26 cellular contexts compared by ENCODE assay signal in the genomic region with DNA sequence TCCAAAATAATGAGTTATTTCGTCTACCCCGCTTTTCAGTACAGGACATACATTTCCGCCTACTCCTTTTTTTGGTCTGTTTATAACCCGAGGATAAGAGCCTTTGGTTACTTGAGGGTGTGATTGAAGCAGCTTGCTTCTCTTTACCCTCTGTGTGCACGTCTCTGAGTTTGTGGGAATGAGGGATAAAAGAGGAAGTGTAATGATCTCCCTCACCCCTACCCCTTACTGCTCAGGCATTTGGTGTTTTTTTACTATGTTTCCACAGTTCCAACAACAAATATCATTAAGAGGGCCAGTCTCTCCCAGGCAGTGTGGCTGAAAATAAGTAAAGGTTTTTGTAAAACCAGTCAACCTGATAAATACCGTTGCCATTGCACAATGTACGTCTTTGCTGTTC.
DNase-seq lines count a peak whose midpoint lies in the region; ATAC-seq, FAIRE-seq and TF ChIP-seq lines count a peak whose summit lies in the region.
"Had no signal": no experiment of that assay in that cellular context is flagged by ENCODE, and none has a peak within 500 bp of the region (broad histone marks: within the 10 kb centered on the region; RNA-seq: fewer than 3 reads in every experiment).

No MANE protein-coding gene starts in this region.

- intact Hi-C loops in thyroid gland (cut with DNase I) = loop anchor here (10.0 kb wide), 1 partner anchor 136 kb away; the partner anchor contains the start of gene PPP6R3

- DNase-seq in GM12891 (ENCODE audit: insufficient read length, low spot score) (no peak), KBM-7 (peak; percentile 60), OCI-M1 (lab: John Stamatoyannopoulos, UW) (peak; percentile 50), thyroid gland (peak; percentile 48 to 53), NCI-H748 treated with DMSO at 0.1 percent for 48 hours (lab: John Stamatoyannopoulos, UW) (no peak), activated gamma-delta T cell (lab: John Stamatoyannopoulos, UW) (no peak)
- DNase-seq: C1 segment of cervical spinal cord; Caco-2; CD4-positive, alpha-beta memory T cell; DMS79; EL; GDM1; NCI-H2029; NCI-H446; NCI-H524 treated with DMSO at 0.1 percent for 48 hours; NCI-H82; NK-92 treated with Interleukin-12 subunit alpha and Interleukin-12 subunit beta, amount 100 ng/mL, for 24 hours; RPMI8226; SHP77; T-helper 17 cell had no signal

- H3K4me3 ChIP-seq in thyroid gland (replicated peaks in 1 of 3) = no peak overlapping the region
- H3K4me3 ChIP-seq: SK-N-MC had no signal

- peaks cover 53 to 57% of the 10 kb centered on the region in 2 donors for H3K4me1 ChIP-seq in thyroid gland
- H3K4me1 ChIP-seq: Caco-2 had no signal

- TF ChIP-seq CTCF in thyroid gland (IDR thresholded peaks at IDR 0.05) = peak in 2 of 6 experiments; percentile 22 to 35

- no peak for TF ChIP-seq POLR2A in GM12891 (IDR thresholded peaks at IDR 0.05; ENCODE audit: low read depth, low read length)
- no peak for TF ChIP-seq POLR2A in thyroid gland (IDR thresholded peaks at IDR 0.05)

- WGBS in thyroid gland, 2 donors = 32 to 39% methylated on average over 7 of the region's 7 CpGs

- no peaks in the 10 kb centered on the region for H3K27me3 ChIP-seq in thyroid gland

- no peaks in the 10 kb centered on the region for H3K9me3 ChIP-seq in thyroid gland
- H3K9me3 ChIP-seq: Caco-2 had no signal

- ATAC-seq in HG02870 (IDR thresholded peaks at IDR 0.05; ENCODE audit: unreplicated experiment) = no peak
- ATAC-seq: HCT116, T-helper 17 cell had no signal

- H3K27ac ChIP-seq in thyroid gland = peak overlapping the region; percentile 24 to 80 (median 79)
- H3K27ac ChIP-seq: KMS-11, SK-N-MC had no signal

- FAIRE-seq in GM12891 (lab: Jason Lieb, UNC) = no peak
- FAIRE-seq: GM12892, HTR-8/SVneo had no signal

- peaks cover 21 to 37% of the 10 kb centered on the region in 2 donors for H3K36me3 ChIP-seq in thyroid gland

- in situ Hi-C loops in KBM-7 (cut with MboI; ENCODE audit: low pct_unique_long_range_greater_than_20kb, low sequenced_read_pairs) = loop anchor here (25.0 kb wide), 1 partner anchor 1061 kb away; no protein-coding TSS in a partner anchor

TF ChIP-seq in GM12891, 5 proteins besides CTCF, POLR2A, EP300 and RAD21:
- TF ChIP-seq POU2F2 (IDR thresholded peaks at IDR 0.05; ENCODE audit: low read depth, low read length) (no peak), PAX5 (IDR thresholded peaks at IDR 0.05; ENCODE audit: insufficient read depth, low read length, severe bottlenecking) (no peak), TAF1 (IDR thresholded peaks at IDR 0.05; ENCODE audit: low read depth, low read length) (no peak), SPI1 (IDR thresholded peaks at IDR 0.05; ENCODE audit: low read depth, low read length) (peak; percentile 30; the same call in 1 of the 2 replicates)

Comparison
In these comparisons a context has a peak if more than half of its experiments do, and no peak if none do; other contexts are left out.
1. DNase-seq: peak in KBM-7 (single experiment), OCI-M1 (single experiment) and thyroid gland (2 of 2); none in GM12891 (single experiment), NCI-H748 treated with DMSO at 0.1 percent for 48 hours (single experiment) and activated gamma-delta T cell (single experiment).